ENCODE assay signal across 12 cellular contexts in genomic region chr14:53951661-53952265, GRCh38. TPM values are rescaled to one million over a fixed set of nuclear protein-coding genes. Genes with fewer than 3 reads are reported as not detected.
DNase-seq lines count a peak whose midpoint lies in the region; ATAC-seq, FAIRE-seq and TF ChIP-seq lines count a peak whose summit lies in the region.
"Had no signal": no experiment of that assay in that cellular context is flagged by ENCODE, and none has a peak within 500 bp of the region (broad histone marks: within the 10 kb centered on the region; RNA-seq: fewer than 3 reads in every experiment).

No MANE protein-coding gene starts in this region.

- H3K9ac ChIP-seq in HUES6 (ENCODE audit: low read length) (peak overlapping the region; percentile 87), HepG2 (ENCODE audit: insufficient read depth, low read depth, low read length) (peak overlapping the region; percentile 73; the same call in 1 of the 2 replicates)

- TF ChIP-seq RAD21 in HepG2 (CRISPR knock-in tag; IDR thresholded peaks at IDR 0.05) = no peak

- TF ChIP-seq EP300 in HepG2 (IDR thresholded peaks at IDR 0.05; ENCODE audit: low read depth in 2 of 2, low read length in 2 of 2) (no peak), HepG2 (CRISPR knock-in tag; IDR thresholded peaks at IDR 0.05; ENCODE audit: borderline replicate concordance) (no peak), stomach (IDR thresholded peaks at IDR 0.05) (no peak)

- WGBS in HepG2 (ENCODE audit: low lambda C conversion rate) = 82% methylated on average over 18 of the region's 31 CpGs
- 29 to 70% (median 47%) methylated on average over 30 to 31 of the region's 31 CpGs for WGBS in stomach, 5 donors

- H3K27me3 ChIP-seq in HUES6 (ENCODE audit: control insufficient read depth, insufficient read depth, low read length) = peaks cover 49% of the 10 kb centered on the region
- no peaks in the 10 kb centered on the region; a peak in 1 of 5 replicates for H3K27me3 ChIP-seq in HepG2 (ENCODE audit: control insufficient read depth in 1 of 2, insufficient read depth in 2 of 2, low read length in 2 of 2)
- H3K27me3 ChIP-seq in stomach = peaks cover 10 to 81% (median 48%) of the 10 kb centered on the region in 3 donors

- POLR2A ChIA-PET in HepG2 (lab: Yijun Ruan, JAX) = interaction anchor here (0.9 to 6.6 kb wide), 7 partner anchors 8 to 378 kb away, joined by 3 to 84 read pairs (median 3); no protein-coding TSS in a partner anchor

- peaks cover 24% of the 10 kb centered on the region; the same call in 1 of the 2 replicates for H4K20me1 ChIP-seq in HepG2 (ENCODE audit: insufficient read depth, low read length)

- H3K27ac ChIP-seq in HUES6 (ENCODE audit: low read depth, low read length) (no peak overlapping the region; the same call in 1 of the 2 replicates), HepG2 (ENCODE audit: extremely low read length, insufficient read depth, low read length) (peak overlapping the region; percentile 23), stomach (peak overlapping the region in 3 of 5 donors; percentile 32 to 89 (median 85))

- intact Hi-C loops in HepG2 (cut with micrococcal nuclease; ENCODE audit: unreplicated experiment) = loop anchor here (5.0 kb wide), 1 partner anchor 414 kb away; no protein-coding TSS in a partner anchor
- intact Hi-C loops in stomach (cut with DNase I; ENCODE audit: low total_unique reads) = no loop called here

- DNase-seq in choroid plexus epithelial cell (ENCODE audit: low read depth) = no peak
- DNase-seq in HepG2 (ENCODE audit: low spot score) = no peak
- no peak for DNase-seq in stomach
- DNase-seq in DMS114 treated with DMSO at 0.1 percent for 48 hours (lab: John Stamatoyannopoulos, UW; ENCODE audit: unreplicated experiment) = no peak
- DNase-seq: activated T-cell treated with anti-CD3 and anti-CD28 coated beads, Interleukin-2, amount 50 U/mL, for 72 hours; naive B cell; NCI-H226; T-helper 17 cell had no signal

- H3K36me3 ChIP-seq in HUES6 (ENCODE audit: control insufficient read depth, insufficient read depth, low read length) = peaks cover 42% of the 10 kb centered on the region
- H3K36me3 ChIP-seq in HepG2 (replicated peaks in 1 of 2; ENCODE audit: control insufficient read depth in 1 of 2, insufficient read depth in 2 of 2, low read length in 2 of 2) = peaks cover 19 to 38% of the 10 kb centered on the region in 2 experiments
- H3K36me3 ChIP-seq in stomach = peaks cover 0 to 21% (median 12%) of the 10 kb centered on the region in 4 donors

- H3K4me2 ChIP-seq in HepG2 (ENCODE audit: low read depth, low read length) = peak overlapping the region; percentile 75

- H3K9me3 ChIP-seq in HUES6 (ENCODE audit: control insufficient read depth, insufficient read depth, low read depth, low read length) (no peaks in the 10 kb centered on the region), HepG2 (ENCODE audit: low read length) (no peaks in the 10 kb centered on the region), stomach (no peaks in the 10 kb centered on the region)

- no peak for FAIRE-seq in HepG2 (lab: Jason Lieb, UNC)

- H2AFZ ChIP-seq in HepG2 (ENCODE audit: low read length) = no peak overlapping the region

- ATAC-seq in HepG2 = no peak
- no peak for ATAC-seq in GM18502 (IDR thresholded peaks at IDR 0.05; ENCODE audit: poor library complexity, unreplicated experiment)
- ATAC-seq in GM19452 (IDR thresholded peaks at IDR 0.05; ENCODE audit: unreplicated experiment) = no peak
- ATAC-seq in HG03095 (IDR thresholded peaks at IDR 0.05; ENCODE audit: unreplicated experiment) = no peak
- ATAC-seq: activated T-cell treated with anti-CD3 and anti-CD28 coated beads, Interleukin-2, amount 50 U/mL, for 72 hours; T-helper 17 cell had no signal

- TF ChIP-seq CTCF in choroid plexus epithelial cell (conservative IDR thresholded peaks at IDR 0.05; ENCODE audit: low read depth, low read length) (no peak), HepG2 (CRISPR knock-in tag; IDR thresholded peaks at IDR 0.05) (no peak), stomach (IDR thresholded peaks at IDR 0.05) (no peak)

- in situ Hi-C loops in HepG2 (cut with HindIII; ENCODE audit: extremely low pct_ligation_motif_present, low pct_unique_long_range_greater_than_20kb) = loop anchor here (5.0 to 10.0 kb wide), 3 partner anchors 186 to 393 kb away; no protein-coding TSS in a partner anchor

- CTCF ChIA-PET in HepG2 (lab: Yijun Ruan, JAX; ENCODE audit: low intra/inter-chr PET ratio, low total read pairs) = no interaction called here

- TF ChIP-seq POLR2A in HepG2 (IDR thresholded peaks at IDR 0.05; ENCODE audit: insufficient read depth in 1 of 2, low read depth in 2 of 2, low read length in 2 of 2) (no peak; a peak in 1 of 4 replicates), stomach (IDR thresholded peaks at IDR 0.05) (no peak)

- H3K4me1 ChIP-seq in HUES6 (ENCODE audit: control insufficient read depth, insufficient read depth, low read length) (peaks cover 34% of the 10 kb centered on the region), HepG2 (ENCODE audit: insufficient read depth, low read length) (peaks cover 58% of the 10 kb centered on the region), stomach (peaks cover 48 to 62% (median 53%) of the 10 kb centered on the region in 4 donors)

- H3K4me3 ChIP-seq in HUES6 (ENCODE audit: low read depth, low read length) (peak overlapping the region; percentile 86), choroid plexus epithelial cell (ENCODE audit: low read depth, low read length) (peak overlapping the region; percentile 28), HepG2 (replicated peaks in 1 of 3; ENCODE audit: insufficient read depth in 1 of 3, low read depth in 2 of 3, low read length in 3 of 3) (peak overlapping the region; percentile 17 to 92 (median 87)), stomach (peak overlapping the region; percentile 62 to 74 (median 64))

- peaks cover 63% of the 10 kb centered on the region for H3K79me2 ChIP-seq in HepG2 (ENCODE audit: insufficient read depth, low read length)

- no TSS peak for BruUV-seq in HepG2 (replicated peaks; lab: Mats Ljungman, UMichigan)

TF ChIP-seq in HepG2, 621 proteins besides CTCF, POLR2A, EP300 and RAD21 (continues in another document):
- no peak for TF ChIP-seq ZNF879 (CRISPR knock-in tag; IDR thresholded peaks at IDR 0.05)
- TF ChIP-seq ATF7-NPFF (CRISPR knock-in tag; IDR thresholded peaks at IDR 0.05; ENCODE audit: low read depth) = 0 out of 2 replicates have a peak, but pooled peaks have one; percentile 29
- TF ChIP-seq CC2D1A (CRISPR knock-in tag; IDR thresholded peaks at IDR 0.05) = peak; percentile 77; the same call in 1 of the 2 replicates
- no peak for TF ChIP-seq ATM (IDR thresholded peaks at IDR 0.05; ENCODE audit: borderline replicate concordance)
- no peak for TF ChIP-seq HMG20B (CRISPR knock-in tag; conservative IDR thresholded peaks at IDR 0.05)
- no peak for TF ChIP-seq ZNF780A (CRISPR knock-in tag; IDR thresholded peaks at IDR 0.05)
- TF ChIP-seq ZNF768 (CRISPR knock-in tag; IDR thresholded peaks at IDR 0.05) = peak; percentile 27; the same call in 1 of the 2 replicates
- TF ChIP-seq AGO2 (optimal IDR thresholded peaks at IDR 0.05; ENCODE audit: low read depth, low read length) = peak; percentile 93
- peak; percentile 84 for TF ChIP-seq PRPF4 (IDR thresholded peaks at IDR 0.05; ENCODE audit: low read depth, low read length, poor library complexity, severe bottlenecking)
- no peak for TF ChIP-seq KMT2A (CRISPR knock-in tag; IDR thresholded peaks at IDR 0.05)
- TF ChIP-seq RBFOX2 (IDR thresholded peaks at IDR 0.05; ENCODE audit: low read depth, low read length) = peak; percentile 55; the same call in 1 of the 2 replicates
- peak; percentile 45; the same call in 1 of the 2 replicates for TF ChIP-seq ZFP91 (CRISPR knock-in tag; IDR thresholded peaks at IDR 0.05; ENCODE audit: borderline replicate concordance)
- TF ChIP-seq DPF2 (CRISPR knock-in tag; IDR thresholded peaks at IDR 0.05; ENCODE audit: borderline replicate concordance, low read depth) = no peak

RNA-seq across cellular contexts. Expression of gene BMP4, which starts 4.9 kb away (rescaled TPM):
- 42.0 and 56.4 TPM in 2 replicates for total RNA-seq in HepG2 (2016; rRNA removed; fragmentation: Illumina TruSeq; extraction: Trizol)
- total RNA-seq in HepG2 (2016; cell fraction: cytosol; rRNA removed; fragmentation: Illumina TruSeq; extraction: Trizol; ENCODE audit: low read depth) = 35.6 and 35.9 TPM in 2 replicates
- total RNA-seq in HepG2 (2016; cell fraction: insoluble cytoplasmic fraction; rRNA removed; fragmentation: Illumina TruSeq; extraction: Trizol) = 41.4 and 55.4 TPM in 2 replicates
- total RNA-seq in HepG2 (2016; cell fraction: membrane; rRNA removed; fragmentation: Illumina TruSeq; extraction: Trizol) = 49.1 and 51.5 TPM in 2 replicates
- total RNA-seq in HepG2 (2016; cell fraction: nucleus; rRNA removed; fragmentation: Illumina TruSeq; extraction: Trizol) = 49.7 and 53.7 TPM in 2 replicates
- polyA plus RNA-seq in HepG2 (2011; rRNA removed) = 160 and 169 TPM in 2 replicates
- 138 and 170 TPM in 2 replicates for polyA plus RNA-seq in HepG2 (2011; cell fraction: cytosol; rRNA removed)
- 131 and 155 TPM in 2 replicates for polyA plus RNA-seq in HepG2 (2011; cell fraction: nucleus; rRNA removed)
- polyA plus RNA-seq in HepG2 (2012) = 107 and 149 TPM in 2 replicates
- polyA plus RNA-seq in HepG2 (2016; cell fraction: cytosol; fragmentation: Illumina TruSeq; extraction: Trizol; ENCODE audit: low read depth) = 19.3 and 21.3 TPM in 2 replicates
- 65.3 and 66.1 TPM in 2 replicates for polyA plus RNA-seq in HepG2 (2016; cell fraction: insoluble cytoplasmic fraction; fragmentation: Illumina TruSeq; extraction: Trizol; ENCODE audit: low read depth)
- 36.6 and 42.0 TPM in 2 replicates for polyA plus RNA-seq in HepG2 (2016; cell fraction: membrane; fragmentation: Illumina TruSeq; extraction: Trizol; ENCODE audit: low read depth)
- 127 and 132 TPM in 2 replicates for polyA plus RNA-seq in HepG2 (2016; cell fraction: nucleus; fragmentation: Illumina TruSeq; extraction: Trizol; ENCODE audit: insufficient read depth, low read depth)
- polyA minus RNA-seq in HepG2 (2011; rRNA and poly(A)+ RNA removed; ENCODE audit: low replicate concordance) = 184 TPM in 1 of 2 replicates, not detected in the other
- 61.4 and 78.3 TPM in 2 replicates for polyA minus RNA-seq in HepG2 (2011; cell fraction: cytosol; rRNA and poly(A)+ RNA removed)
- 94.6 and 96.1 TPM in 2 replicates for polyA minus RNA-seq in HepG2 (2011; cell fraction: nucleus; rRNA and poly(A)+ RNA removed)
- 10 to 100 TPM; 10.3 to 76.4 (median 20.0) TPM for total RNA-seq in stomach
- 10 to 100 TPM; 12.9 to 32.5 (median 17.4) TPM for polyA plus RNA-seq in stomach
- total RNA-seq: T-helper 17 cell had no signal

Comparison
In these comparisons a context has a peak if more than half of its experiments do, and no peak if none do; other contexts are left out.
1. H3K4me3 ChIP-seq: peak in every context shown above with its lines; median percentile 87 in HepG2; 86 in HUES6; 64 in stomach; 28 in choroid plexus epithelial cell.